In the genomic region with DNA sequence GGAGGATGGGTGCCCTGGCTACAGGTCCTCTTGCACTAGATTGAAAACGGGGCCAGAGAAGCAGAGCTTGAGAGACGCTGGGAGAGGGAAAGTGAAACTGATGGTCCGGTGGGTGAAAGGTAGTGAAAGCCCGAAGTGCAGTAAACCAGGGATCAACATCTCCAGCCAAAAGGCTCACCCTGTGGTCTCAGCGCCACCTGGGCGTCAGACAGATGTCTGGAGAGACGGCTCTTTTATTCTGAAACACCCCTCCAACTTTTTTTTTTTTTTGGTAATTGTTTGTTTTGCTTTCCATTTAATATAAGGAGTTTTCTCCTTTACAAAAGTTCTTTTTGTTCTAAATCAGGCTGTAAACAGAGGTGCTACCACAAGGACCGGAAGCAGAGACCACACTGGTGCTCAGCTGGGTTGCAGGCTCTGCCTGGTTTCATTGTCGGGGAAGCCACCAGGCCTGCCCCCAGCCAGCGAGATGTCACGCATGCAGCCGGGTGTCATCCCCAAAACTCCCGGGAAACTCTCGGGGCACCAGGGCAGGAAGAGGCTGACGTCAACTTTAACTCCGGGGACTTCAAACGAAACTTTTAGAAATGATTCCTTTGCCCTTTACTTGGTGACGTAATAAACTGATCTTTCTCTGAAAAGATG, we compare ENCODE assay signal across 8 cellular contexts. TPM values are rescaled to one million over a fixed set of nuclear protein-coding genes. Genes with fewer than 3 reads are reported as not detected.
DNase-seq lines count a peak whose midpoint lies in the region; ATAC-seq and TF ChIP-seq lines count a peak whose summit lies in the region.

No MANE protein-coding gene starts in this region.

- ATAC-seq in GM18867 (IDR thresholded peaks at IDR 0.05; ENCODE audit: unreplicated experiment) (peak; percentile 68), HG03064 (IDR thresholded peaks at IDR 0.05; ENCODE audit: low read depth, unreplicated experiment) (peak; percentile 64)

- peak overlapping the region; percentile 57 for H3K4me3 ChIP-seq in left ventricle myocardium inferior

- H3K9me3 ChIP-seq in left ventricle myocardium inferior (replicated peaks): no peaks in the 10 kb centered on the region

- peak; percentile 36 for TF ChIP-seq POLR2A in Raji (IDR thresholded peaks at IDR 0.05; ENCODE audit: insufficient read depth, low read depth, low read length)

- CTCF ChIA-PET in activated naive CD4-positive, alpha-beta T cell treated with anti-CD3 and anti-CD28 coated beads, Interleukin-2, amount 10 ng/mL, durations not matched to agents 7 days and 5 days (lab: Charles Lee): interaction anchor here (0.6 to 4.6 kb wide), 11 partner anchors 11 to 181 kb away, joined by 3 to 47 read pairs (median 5); a partner anchor contains a TSS

- H3K27me3 ChIP-seq in left ventricle myocardium inferior (ENCODE audit: low read depth): no peaks in the 10 kb centered on the region

- H3K4me1 ChIP-seq in left ventricle myocardium inferior: peaks cover 44% of the 10 kb centered on the region

- H3K4me3 Mint-ChIP-seq in activated naive CD4-positive, alpha-beta T cell treated with anti-CD3 and anti-CD28 coated beads, Interleukin-2, amount 10 ng/mL, durations not matched to agents 7 days and 5 days: peak overlapping the region; percentile 87

- intact Hi-C loops in left ventricle myocardium inferior (cut with micrococcal nuclease): loop anchor here (5.0 kb wide), 1 partner anchor 36 kb away; a partner anchor contains a TSS

- peak; percentile 44 for TF ChIP-seq CTCF in AG09319 (IDR thresholded peaks at IDR 0.05; ENCODE audit: low read depth, low read length)
- peak; percentile 53 for TF ChIP-seq CTCF in left ventricle myocardium inferior (IDR thresholded peaks at IDR 0.05; ENCODE audit: borderline replicate concordance)

- DNase-seq in AG09319 (ENCODE audit: extremely low read depth, low read depth) (no peak), left ventricle myocardium inferior (peak; percentile 46), epidermal melanocyte (ENCODE audit: insufficient read length, low spot score) (no peak)
- DNase-seq in activated naive CD4-positive, alpha-beta T cell treated with anti-CD3 and anti-CD28 coated beads, Interleukin-2, amount 10 ng/mL, durations not matched to agents 7 days and 5 days: peak; percentile 97
- peak; percentile 83 to 87 for DNase-seq in stimulated activated CD4-positive, alpha-beta T cell treated with anti-CD3 and anti-CD28 coated beads, Interleukin-15, amount 100 ng/mL, for 48 hours (ENCODE audit: low read depth in 2 of 2)

- peaks cover 63% of the 10 kb centered on the region for H3K36me3 Mint-ChIP-seq in activated naive CD4-positive, alpha-beta T cell treated with anti-CD3 and anti-CD28 coated beads, Interleukin-2, amount 10 ng/mL, durations not matched to agents 7 days and 5 days

- no peaks in the 10 kb centered on the region for H3K9me3 Mint-ChIP-seq in activated naive CD4-positive, alpha-beta T cell treated with anti-CD3 and anti-CD28 coated beads, Interleukin-2, amount 10 ng/mL, durations not matched to agents 7 days and 5 days

- peak overlapping the region; percentile 99 for H3K27ac Mint-ChIP-seq in activated naive CD4-positive, alpha-beta T cell treated with anti-CD3 and anti-CD28 coated beads, Interleukin-2, amount 10 ng/mL, durations not matched to agents 7 days and 5 days

- H3K27me3 Mint-ChIP-seq in activated naive CD4-positive, alpha-beta T cell treated with anti-CD3 and anti-CD28 coated beads, Interleukin-2, amount 10 ng/mL, durations not matched to agents 7 days and 5 days: no peaks in the 10 kb centered on the region

- no peaks in the 10 kb centered on the region for H3K36me3 ChIP-seq in left ventricle myocardium inferior

- H3K27ac ChIP-seq in left ventricle myocardium inferior (replicated peaks): peak overlapping the region; percentile 81

- H3K4me1 Mint-ChIP-seq in activated naive CD4-positive, alpha-beta T cell treated with anti-CD3 and anti-CD28 coated beads, Interleukin-2, amount 10 ng/mL, durations not matched to agents 7 days and 5 days: peaks cover 86% of the 10 kb centered on the region

RNA-seq across cellular contexts. Expression of a gene that starts 11.2 kb away (rescaled TPM):
- total RNA-seq in left ventricle myocardium inferior: 2.3 TPM

RNA-seq across cellular contexts. Expression of a gene that starts 37.9 kb away (rescaled TPM):
- 56.1 TPM for total RNA-seq in left ventricle myocardium inferior

Comparison
In these comparisons a context has a peak if more than half of its experiments do, and no peak if none do; other contexts are left out.
1. DNase-seq: peak in activated naive CD4-positive, alpha-beta T cell treated with anti-CD3 and anti-CD28 coated beads, Interleukin-2, amount 10 ng/mL, durations not matched to agents 7 days and 5 days (single experiment), left ventricle myocardium inferior (single experiment) and stimulated activated CD4-positive, alpha-beta T cell treated with anti-CD3 and anti-CD28 coated beads, Interleukin-15, amount 100 ng/mL, for 48 hours (2 of 2); none in AG09319 (single experiment) and epidermal melanocyte (single experiment).